ENCODE assay signal across 13 cellular contexts in genomic region chr10:73501651-73502050, GRCh38. TPM values are rescaled to one million over a fixed set of nuclear protein-coding genes. Genes with fewer than 3 reads are reported as not detected.
DNase-seq lines count a peak whose midpoint lies in the region; ATAC-seq and TF ChIP-seq lines count a peak whose summit lies in the region.
"Had no signal": no experiment of that assay in that cellular context is flagged by ENCODE, and none has a peak within 500 bp of the region (broad histone marks: within the 10 kb centered on the region; RNA-seq: fewer than 3 reads in every experiment).

No MANE protein-coding gene starts in this region.

- no peaks in the 10 kb centered on the region for H3K27me3 Mint-ChIP-seq in chondrocyte (ENCODE audit: low read depth)

- intact Hi-C loops in OCI-LY7 (cut with micrococcal nuclease; ENCODE audit: unreplicated experiment) (no loop called here), left cardiac atrium (cut with DNase I) (no loop called here)

- H3K79me2 ChIP-seq in OCI-LY7 (ENCODE audit: insufficient read depth, low read depth, low read length), result no peaks in the 10 kb centered on the region

- H3K27ac Mint-ChIP-seq in chondrocyte (ENCODE audit: unreplicated experiment), result peak overlapping the region; percentile 34

- H4K20me1 ChIP-seq in OCI-LY7 (ENCODE audit: insufficient read depth, low read length), result no peaks in the 10 kb centered on the region

- H3K4me1 ChIP-seq in OCI-LY7 (ENCODE audit: insufficient read depth, low read length, poor library complexity, severe bottlenecking), result peaks cover 14% of the 10 kb centered on the region

- H3K4me3 ChIP-seq in OCI-LY7 (ENCODE audit: low read depth, low read length, poor library complexity, severe bottlenecking), result no peak overlapping the region
- H3K4me3 ChIP-seq: cardiac muscle cell, MG63 had no signal

- DNase-seq in A172 (ENCODE audit: low spot score), result peak; percentile 39
- DNase-seq in GM10248 (ENCODE audit: extremely low spot score), result peak; percentile 32
- DNase-seq in OCI-LY7 (ENCODE audit: low spot score), result peak; percentile 11
- no peak for DNase-seq in chondrocyte (ENCODE audit: low spot score)
- no peak for DNase-seq in left cardiac atrium
- no peak for DNase-seq in NCI-H146 (lab: John Stamatoyannopoulos, UW)
- DNase-seq: islet precursor cell, MG63, NCI-H748 treated with DMSO at 0.1 percent for 48 hours had no signal

- ATAC-seq in HG03442 (IDR thresholded peaks at IDR 0.05; ENCODE audit: unreplicated experiment), result no peak
- ATAC-seq in left cardiac atrium, result no peak
- ATAC-seq in HG02973 (IDR thresholded peaks at IDR 0.05; ENCODE audit: unreplicated experiment), result no peak

- POLR2A ChIA-PET in GM10248 (lab: Yijun Ruan, JAX), result no interaction called here
- POLR2A ChIA-PET in OCI-LY7 (lab: Charles Lee), result interaction anchor here (0.5 to 1.4 kb wide), 5 partner anchors 12 to 81 kb away, joined by 3 to 5 read pairs (median 3); no protein-coding TSS in a partner anchor

- H3K9me2 ChIP-seq in OCI-LY7 (ENCODE audit: insufficient read depth, low read length), result no peaks in the 10 kb centered on the region

- no peak overlapping the region; the same call in 1 of the 2 replicates for H2AFZ ChIP-seq in OCI-LY7 (ENCODE audit: low read length)

- CTCF ChIA-PET in GM10248 (lab: Yijun Ruan, JAX) (interaction anchor here (0.8 to 2.3 kb wide), 4 partner anchors 19 to 283 kb away, joined by 3 to 6 read pairs (median 4); no protein-coding TSS in a partner anchor), OCI-LY7 (lab: Charles Lee; ENCODE audit: unreplicated experiment) (no interaction called here)

- TF ChIP-seq CTCF in GM10248 (IDR thresholded peaks at IDR 0.05; ENCODE audit: control extremely low read depth, extremely low read depth, low read depth, missing control alignments) (no peak), OCI-LY7 (conservative IDR thresholded peaks at IDR 0.05; ENCODE audit: low read length) (no peak), chondrocyte (IDR thresholded peaks at IDR 0.05) (no peak)

- peaks cover 4% of the 10 kb centered on the region for H3K36me3 Mint-ChIP-seq in chondrocyte (ENCODE audit: low read depth)

- H3K9me3 ChIP-seq in OCI-LY7 (ENCODE audit: low read length), result no peaks in the 10 kb centered on the region
- H3K9me3 ChIP-seq: MG63 had no signal

- H3K4me1 Mint-ChIP-seq in chondrocyte (ENCODE audit: low read depth), result peaks cover 9% of the 10 kb centered on the region

- no peak overlapping the region for H3K27ac ChIP-seq in OCI-LY7 (ENCODE audit: low read depth, low read length, poor library complexity, severe bottlenecking)
- H3K27ac ChIP-seq: C4-2B, cardiac muscle cell had no signal

- BruUV-seq in OCI-LY7 (replicated peaks; lab: Mats Ljungman, UMichigan), result no TSS peak

- peak overlapping the region; percentile 37 for H3K4me2 ChIP-seq in OCI-LY7 (ENCODE audit: low read length)

- H3K4me3 Mint-ChIP-seq in chondrocyte (ENCODE audit: unreplicated experiment), result no peak overlapping the region

- no peaks in the 10 kb centered on the region for H3K9me3 Mint-ChIP-seq in chondrocyte (ENCODE audit: low read depth)

- 0 out of 2 replicates have a peak, but pooled peaks cover 10% of the 10 kb centered on the region for H3K36me3 ChIP-seq in OCI-LY7 (ENCODE audit: insufficient read depth, low read length)

RNA-seq across cellular contexts. Expression of gene PPP3CB, which starts 5.8 kb away (rescaled TPM):
- total RNA-seq in A172 (2014; rRNA removed; shearing (Covaris generic)), result 17.2 and 17.6 TPM in 2 replicates
- total RNA-seq in OCI-LY7 (2014; rRNA removed; shearing (Covaris generic)), result 15.5 and 18.6 TPM in 2 replicates
- total RNA-seq in OCI-LY7 (2022) (43.1 and 45.3 TPM in 2 replicates), chondrocyte (59.4 to 61.1 TPM (median 60.5 TPM) in 3 replicates), left cardiac atrium (10 to 100 TPM; 44.0 to 45.7 TPM)

Comparison
In these comparisons a context has a peak if more than half of its experiments do, and no peak if none do; other contexts are left out.
1. DNase-seq: peak in A172 (single experiment), GM10248 (single experiment) and OCI-LY7 (single experiment); none in chondrocyte (single experiment), left cardiac atrium (single experiment) and NCI-H146 (single experiment).